8 cellular contexts compared by ENCODE assay signal in genomic region chr12:6851153-6851920, GRCh38. TPM values are rescaled to one million over a fixed set of nuclear protein-coding genes. Genes with fewer than 3 reads are reported as not detected.
DNase-seq lines count a peak whose midpoint lies in the region; ATAC-seq and TF ChIP-seq lines count a peak whose summit lies in the region.

TSS of gene CDCA3 (minus strand) at chr12:6851286. CDS start at chr12:6850952, 334 bp downstream.

- peak within 1 kb of the TSS; percentile 99 for H3K27ac Mint-ChIP-seq in T-helper 1 cell treated with Interleukin-12 subunit alpha and Interleukin-12 subunit beta and Interleukin-4 antibody, amounts not matched to agents 30 μg/mL and 1 μg/mL, for 36 hours

- DNase-seq in GM13977 (ENCODE audit: low spot score) = peak; percentile 99
- DNase-seq in NCI-H1694 (lab: John Stamatoyannopoulos, UW) = peak; percentile 99
- DNase-seq in amniotic stem cell (lab: John Stamatoyannopoulos, UW) = peak; percentile 94
- DNase-seq in left cardiac atrium = peak; percentile 96
- peak; percentile 98 for DNase-seq in posterior vena cava (ENCODE audit: low spot score)
- peak; percentile 97 for DNase-seq in ureter (ENCODE audit: low spot score)

- peak within 1 kb of the TSS; percentile 89 for H3K4me3 Mint-ChIP-seq in T-helper 1 cell treated with Interleukin-12 subunit alpha and Interleukin-12 subunit beta and Interleukin-4 antibody, amounts not matched to agents 30 μg/mL and 1 μg/mL, for 36 hours

- in situ Hi-C loops in GM13977 (cut with MboI; ENCODE audit: low pct_unique_long_range_greater_than_20kb, low sequenced_read_pairs, unreplicated experiment) = no loop called here

- no peaks in the 10 kb centered on the region for H3K9me3 Mint-ChIP-seq in T-helper 1 cell treated with Interleukin-12 subunit alpha and Interleukin-12 subunit beta and Interleukin-4 antibody, amounts not matched to agents 30 μg/mL and 1 μg/mL, for 36 hours

- H3K36me3 Mint-ChIP-seq in T-helper 1 cell treated with Interleukin-12 subunit alpha and Interleukin-12 subunit beta and Interleukin-4 antibody, amounts not matched to agents 30 μg/mL and 1 μg/mL, for 36 hours (ENCODE audit: low read depth) = peaks cover 34% of the 10 kb centered on the region

- peaks cover 42% of the 10 kb centered on the region for H3K4me1 Mint-ChIP-seq in T-helper 1 cell treated with Interleukin-12 subunit alpha and Interleukin-12 subunit beta and Interleukin-4 antibody, amounts not matched to agents 30 μg/mL and 1 μg/mL, for 36 hours (ENCODE audit: low read depth)

- no peak for TF ChIP-seq CTCF in GM13977 (IDR thresholded peaks at IDR 0.05; ENCODE audit: extremely low read depth, insufficient read depth, missing control alignments)

- intact Hi-C loops in left cardiac atrium (cut with DNase I) (no loop called here), posterior vena cava (cut with DNase I) (no loop called here)

- ATAC-seq in HG02884 (IDR thresholded peaks at IDR 0.05; ENCODE audit: unreplicated experiment) (peak; percentile 47), left cardiac atrium (peak; percentile 82 to 86)

- H3K27me3 Mint-ChIP-seq in T-helper 1 cell treated with Interleukin-12 subunit alpha and Interleukin-12 subunit beta and Interleukin-4 antibody, amounts not matched to agents 30 μg/mL and 1 μg/mL, for 36 hours (ENCODE audit: low read depth) = no peaks in the 10 kb centered on the region

RNA-seq across cellular contexts. Expression of gene CDCA3, which starts in this region (rescaled TPM):
- total RNA-seq in left cardiac atrium = under 1 TPM in 1 of 2 donors, not detected in 1; 0.82 TPM
- total RNA-seq in posterior vena cava = under 1 TPM; 0.46 to 0.52 TPM
- 1.4 TPM for total RNA-seq in ureter

Comparison
In these comparisons a context has a peak if more than half of its experiments do, and no peak if none do; other contexts are left out.
1. Peak in every context shown above with its lines: DNase-seq and ATAC-seq.
2. Peak in DNase-seq and ATAC-seq in left cardiac atrium; RNA of the gene not detected or under 1 TPM.
3. Peak in DNase-seq in posterior vena cava; RNA of the gene not detected or under 1 TPM.